In genomic region chr6:20404641-20405032, GRCh38 we compare ENCODE assay signal across 7 cellular contexts. TPM values are rescaled to one million over a fixed set of nuclear protein-coding genes. Genes with fewer than 3 reads are reported as not detected.
DNase-seq lines count a peak whose midpoint lies in the region; ATAC-seq, FAIRE-seq and TF ChIP-seq lines count a peak whose summit lies in the region.

No MANE protein-coding gene starts in this region.

- peak; percentile 90 for FAIRE-seq in GM12892 (lab: Jason Lieb, UNC)

- DNase-seq in GM12892 (ENCODE audit: insufficient read length) (no peak), NCI-H1694 treated with DMSO at 0.1 percent for 48 hours (lab: John Stamatoyannopoulos, UW) (peak; percentile 84), T-helper 9 cell (peak; percentile 45), kidney tubule cell (ENCODE audit: low spot score) (peak; percentile 84)
- DNase-seq in stimulated activated CD4-positive, alpha-beta T cell treated with anti-CD3 and anti-CD28 coated beads, TNF-alpha, amount 100 ng/mL, for 48 hours (ENCODE audit: low read depth in 3 of 3): peak; percentile 39 to 55 (median 48)

- H3K27me3 Mint-ChIP-seq in brain: peaks cover 3% of the 10 kb centered on the region

- peak; percentile 16 for ATAC-seq in HG02852 (IDR thresholded peaks at IDR 0.05; ENCODE audit: unreplicated experiment)

- TF ChIP-seq CTCF in brain (conservative IDR thresholded peaks at IDR 0.05): peak; percentile 46 to 67

- peak overlapping the region; percentile 97 to 100 (median 97) for H3K4me3 Mint-ChIP-seq in brain

- peaks cover 25% of the 10 kb centered on the region for H3K4me1 Mint-ChIP-seq in brain

- TF ChIP-seq POLR2A in GM12892 (IDR thresholded peaks at IDR 0.05; ENCODE audit: low read depth, low read length): peak; percentile 33; the same call in 1 of the 2 replicates

- H3K27ac Mint-ChIP-seq in brain: peak overlapping the region; percentile 93 to 96 (median 95)

- H3K36me3 Mint-ChIP-seq in brain: peaks cover 4% of the 10 kb centered on the region

- H3K9me3 Mint-ChIP-seq in brain: no peaks in the 10 kb centered on the region

RNA-seq across cellular contexts. Expression of gene E2F3, which starts 3.0 kb away (rescaled TPM):
- polyA plus RNA-seq in GM12892 (2012; ENCODE audit: missing spikeins): 6.5 TPM
- 8.3 TPM for polyA plus RNA-seq in brain (ENCODE audit: insufficient read depth, low read depth, low replicate concordance)
